ENCODE assay signal across 9 cellular contexts in genomic region chr3:183548262-183548769, GRCh38. TPM values are rescaled to one million over a fixed set of nuclear protein-coding genes. Genes with fewer than 3 reads are reported as not detected.
DNase-seq lines count a peak whose midpoint lies in the region; ATAC-seq and TF ChIP-seq lines count a peak whose summit lies in the region.
"Had no signal": no experiment of that assay in that cellular context is flagged by ENCODE, and none has a peak within 500 bp of the region (broad histone marks: within the 10 kb centered on the region; RNA-seq: fewer than 3 reads in every experiment).

No MANE protein-coding gene starts in this region.

- POLR2A ChIA-PET in Caco-2 (lab: Charles Lee), result interaction anchor here (0.6 kb wide), 1 partner anchor 355 kb away, joined by 5 read pairs; no protein-coding TSS in a partner anchor

- 23 to 50% methylated on average over 1 to 2 of the region's 2 CpGs for WGBS in ectodermal cell, 2 experiments

- BruUV-seq in Caco-2 (replicated peaks; lab: Mats Ljungman, UMichigan), result no TSS peak

- CTCF ChIA-PET in Caco-2 (lab: Charles Lee), result interaction anchor here (0.6 kb wide), 1 partner anchor 11 kb away, joined by 3 read pairs; no protein-coding TSS in a partner anchor

- no peak overlapping the region for H3K4me3 Mint-ChIP-seq in Caco-2 (ENCODE audit: unreplicated experiment)
- no peak overlapping the region for H3K4me3 Mint-ChIP-seq in mesothelial cell of epicardium

- H3K36me3 ChIP-seq in Caco-2 (ENCODE audit: control insufficient read depth, insufficient read depth, low read length) (no peaks in the 10 kb centered on the region), ectodermal cell (ENCODE audit: control insufficient read depth, insufficient read depth, low read length) (no peaks in the 10 kb centered on the region), right atrium auricular region (no peaks in the 10 kb centered on the region)

- intact Hi-C loops in Caco-2 (cut with micrococcal nuclease; ENCODE audit: unreplicated experiment), result loop anchor here (1.0 to 5.0 kb wide), 2 partner anchors 28 to 46 kb away; no protein-coding TSS in a partner anchor

- DNase-seq in Caco-2, result peak; percentile 74 to 86
- peak; percentile 83 for DNase-seq in M059J (ENCODE audit: low read depth)
- no peak for DNase-seq in mesothelial cell of epicardium (ENCODE audit: low spot score in 2 of 2, unreplicated experiment in 2 of 2)
- DNase-seq in GF-D8 (lab: John Stamatoyannopoulos, UW), result no peak
- no peak for DNase-seq in right atrium auricular region (ENCODE audit: low spot score)
- no peak for DNase-seq in NCI-H187 treated with DMSO at 0.1 percent for 48 hours (lab: John Stamatoyannopoulos, UW)

- no peak for ATAC-seq in GM18517 (IDR thresholded peaks at IDR 0.05; ENCODE audit: unreplicated experiment)

- H3K27me3 ChIP-seq in Caco-2 (replicated peaks; ENCODE audit: control insufficient read depth, insufficient read depth, low read length) (no peaks in the 10 kb centered on the region), ectodermal cell (ENCODE audit: control insufficient read depth, insufficient read depth, low read length, poor library complexity, severe bottlenecking) (no peaks in the 10 kb centered on the region), right atrium auricular region (no peaks in the 10 kb centered on the region)

- H3K27me3 Mint-ChIP-seq in Caco-2 (ENCODE audit: insufficient read depth, unreplicated experiment) (no peaks in the 10 kb centered on the region), mesothelial cell of epicardium (ENCODE audit: low read depth) (no peaks in the 10 kb centered on the region)

- H3K4me1 Mint-ChIP-seq in Caco-2 (ENCODE audit: low read depth, unreplicated experiment) (peaks cover 31% of the 10 kb centered on the region), mesothelial cell of epicardium (no peaks in the 10 kb centered on the region)

- H3K36me3 Mint-ChIP-seq in Caco-2 (ENCODE audit: insufficient read depth, unreplicated experiment), result no peaks in the 10 kb centered on the region
- H3K36me3 Mint-ChIP-seq in mesothelial cell of epicardium, result no peaks in the 10 kb centered on the region

- peak overlapping the region; percentile 56 for H3K27ac Mint-ChIP-seq in Caco-2 (ENCODE audit: unreplicated experiment)
- H3K27ac Mint-ChIP-seq in mesothelial cell of epicardium, result peak overlapping the region; percentile 34

- H3K27ac ChIP-seq in ectodermal cell (ENCODE audit: insufficient read depth, low read depth, low read length, poor library complexity, severe bottlenecking), result peak overlapping the region; percentile 13
- H3K27ac ChIP-seq in right atrium auricular region, result no peak overlapping the region

- no peak for TF ChIP-seq CTCF in Caco-2 (IDR thresholded peaks at IDR 0.05; ENCODE audit: insufficient read depth in 1 of 2, low read depth in 1 of 2, low read length in 1 of 2, severe bottlenecking in 1 of 2, unreplicated experiment in 1 of 2)
- no peak for TF ChIP-seq CTCF in mesothelial cell of epicardium (IDR thresholded peaks at IDR 0.05; ENCODE audit: unreplicated experiment)
- no peak for TF ChIP-seq CTCF in right atrium auricular region (IDR thresholded peaks at IDR 0.05)

- no peak overlapping the region for H3K4me3 ChIP-seq in Caco-2 (ENCODE audit: low read depth, low read length)
- H3K4me3 ChIP-seq in ectodermal cell (ENCODE audit: insufficient read depth, low read depth, low read length), result no peak overlapping the region
- H3K4me3 ChIP-seq in right atrium auricular region, result no peak overlapping the region

- peaks cover 25% of the 10 kb centered on the region for H3K4me1 ChIP-seq in Caco-2
- H3K4me1 ChIP-seq in ectodermal cell (ENCODE audit: control insufficient read depth, insufficient read depth, low read length), result peaks cover 22% of the 10 kb centered on the region
- peaks cover 0 to 11% of the 10 kb centered on the region in 2 donors for H3K4me1 ChIP-seq in right atrium auricular region

- H3K9me3 ChIP-seq in Caco-2 (no peaks in the 10 kb centered on the region), ectodermal cell (ENCODE audit: control insufficient read depth, low read length) (no peaks in the 10 kb centered on the region), right atrium auricular region (no peaks in the 10 kb centered on the region)

- no peaks in the 10 kb centered on the region for H3K9me3 Mint-ChIP-seq in Caco-2 (ENCODE audit: unreplicated experiment)
- no peaks in the 10 kb centered on the region for H3K9me3 Mint-ChIP-seq in mesothelial cell of epicardium

RNA-seq across cellular contexts. Expression of gene KLHL6, which starts 7.2 kb away (rescaled TPM):
- total RNA-seq in Caco-2 (2022) (not detected in 2 replicates), mesothelial cell of epicardium (0.05 to 0.16 TPM (median 0.07 TPM) in 3 replicates), right atrium auricular region (1 to 10 TPM in 1 of 2 donors, under 1 TPM in 1; 0.41 to 1.4 TPM)
- total RNA-seq in M059J (2014; rRNA removed; shearing (Covaris generic)), result not detected in 2 replicates
- 0.30 TPM for polyA plus RNA-seq in ectodermal cell (2013, experiment 1 of 4)
- polyA plus RNA-seq in ectodermal cell (2013, experiment 2 of 4), result 0.12 TPM
- 0.16 TPM for polyA plus RNA-seq in ectodermal cell (2013, experiment 3 of 4)
- polyA plus RNA-seq in ectodermal cell (2013, experiment 4 of 4), result 0.08 TPM
- polyA plus RNA-seq: neural cell had no signal

Comparison
In these comparisons a context has a peak if more than half of its experiments do, and no peak if none do; other contexts are left out.
1. DNase-seq: peak in Caco-2 (2 of 2) and M059J (single experiment); none in mesothelial cell of epicardium (0 of 2), GF-D8 (single experiment), right atrium auricular region (single experiment) and NCI-H187 treated with DMSO at 0.1 percent for 48 hours (single experiment).